Comparison of ENCODE assay signal across 10 cellular contexts in genomic region chr19:39246951-39247669, GRCh38. TPM values are rescaled to one million over a fixed set of nuclear protein-coding genes. Genes with fewer than 3 reads are reported as not detected.
DNase-seq lines count a peak whose midpoint lies in the region; ATAC-seq and TF ChIP-seq lines count a peak whose summit lies in the region.
"Had no signal": no experiment of that assay in that cellular context is flagged by ENCODE, and none has a peak within 500 bp of the region (broad histone marks: within the 10 kb centered on the region; RNA-seq: fewer than 3 reads in every experiment).

No MANE protein-coding gene starts in this region.

- H3K4me2 ChIP-seq in neural progenitor cell: peak overlapping the region; percentile 62

- no peak for TF ChIP-seq POLR2A in uterus (IDR thresholded peaks at IDR 0.05)

- intact Hi-C loops in uterus (cut with DNase I; ENCODE audit: low total_unique reads): no loop called here

- H3K9me3 Mint-ChIP-seq in neural progenitor cell: no peaks in the 10 kb centered on the region

- no peak overlapping the region for H3K27ac Mint-ChIP-seq in neural progenitor cell

- H3K27me3 Mint-ChIP-seq in neural progenitor cell (ENCODE audit: insufficient read depth, low read depth): peaks cover 31% of the 10 kb centered on the region

- DNase-seq in DMS153 (lab: John Stamatoyannopoulos, UW) (peak; percentile 3), NCI-H526 treated with DMSO at 0.1 percent for 48 hours (lab: John Stamatoyannopoulos, UW) (peak; percentile 4), neural progenitor cell (ENCODE audit: low spot score) (peak; percentile 59), NCI-H2107 treated with DMSO at 0.1 percent for 48 hours (lab: John Stamatoyannopoulos, UW; ENCODE audit: unreplicated experiment) (no peak), HEK293T (ENCODE audit: extremely low spot score) (no peak), uterus (no peak)
- no peak for DNase-seq in effector memory CD4-positive, alpha-beta T cell

- CTCF ChIA-PET in HEK293T (lab: Yijun Ruan, JAX): no interaction called here

- H4K20me1 ChIP-seq in neural progenitor cell (ENCODE audit: low read depth): no peaks in the 10 kb centered on the region

- H3K9me3 ChIP-seq in effector memory CD4-positive, alpha-beta T cell (ENCODE audit: control insufficient read depth, low read length): no peaks in the 10 kb centered on the region
- no peaks in the 10 kb centered on the region for H3K9me3 ChIP-seq in neural progenitor cell (ENCODE audit: low read depth)
- H3K9me3 ChIP-seq in uterus: no peaks in the 10 kb centered on the region
- H3K9me3 ChIP-seq: SJSA1 had no signal

- H3K36me3 Mint-ChIP-seq in neural progenitor cell: no peaks in the 10 kb centered on the region

- no peaks in the 10 kb centered on the region for H3F3A ChIP-seq in neural progenitor cell (ENCODE audit: low read depth)

- ATAC-seq in GM21390 (IDR thresholded peaks at IDR 0.05; ENCODE audit: unreplicated experiment): no peak

- H2AFZ ChIP-seq in neural progenitor cell (replicated peaks): peak overlapping the region; percentile 89

- H3K4me1 ChIP-seq in effector memory CD4-positive, alpha-beta T cell (ENCODE audit: control insufficient read depth, insufficient read depth, low read length, poor library complexity, severe bottlenecking): no peaks in the 10 kb centered on the region
- H3K4me1 ChIP-seq in neural progenitor cell (no peaks in the 10 kb centered on the region), uterus (no peaks in the 10 kb centered on the region)
- H3K4me1 ChIP-seq: SJSA1 had no signal

- H3K27me3 ChIP-seq in effector memory CD4-positive, alpha-beta T cell (replicated peaks; ENCODE audit: control insufficient read depth, insufficient read depth, low read length, poor library complexity, severe bottlenecking): peaks cover 7% of the 10 kb centered on the region
- H3K27me3 ChIP-seq in neural progenitor cell (peaks cover 71% of the 10 kb centered on the region), uterus (no peaks in the 10 kb centered on the region)

- TF ChIP-seq CTCF in neural progenitor cell (IDR thresholded peaks at IDR 0.05) (no peak), uterus (IDR thresholded peaks at IDR 0.05) (no peak)

- H3K4me3 ChIP-seq in effector memory CD4-positive, alpha-beta T cell (ENCODE audit: insufficient read depth, low read depth, low read length, poor library complexity, severe bottlenecking): peak overlapping the region; percentile 22
- H3K4me3 ChIP-seq in neural progenitor cell (peak overlapping the region; percentile 27), uterus (no peak overlapping the region)
- H3K4me3 ChIP-seq: SJSA1 had no signal

- peak overlapping the region; percentile 75 for H3K4me3 Mint-ChIP-seq in neural progenitor cell

- H3K27ac ChIP-seq in effector memory CD4-positive, alpha-beta T cell (ENCODE audit: insufficient read depth, low read length, poor library complexity, severe bottlenecking): no peak overlapping the region
- H3K27ac ChIP-seq in neural progenitor cell (no peak overlapping the region), uterus (no peak overlapping the region)
- H3K27ac ChIP-seq: SJSA1 had no signal

- no peaks in the 10 kb centered on the region for H3K79me2 ChIP-seq in neural progenitor cell (ENCODE audit: low read depth)

- peaks cover 7% of the 10 kb centered on the region for H3K4me1 Mint-ChIP-seq in neural progenitor cell

- POLR2A ChIA-PET in HEK293T (lab: Yijun Ruan, JAX): no interaction called here

- no peaks in the 10 kb centered on the region for H3K36me3 ChIP-seq in effector memory CD4-positive, alpha-beta T cell (ENCODE audit: control insufficient read depth, insufficient read depth, low read length)
- H3K36me3 ChIP-seq in neural progenitor cell (no peaks in the 10 kb centered on the region), uterus (no peaks in the 10 kb centered on the region)
- H3K36me3 ChIP-seq: SJSA1 had no signal

- H3K9ac ChIP-seq in neural progenitor cell: no peak overlapping the region

TF ChIP-seq in HEK293T, 16 proteins besides CTCF, POLR2A, EP300 and RAD21:
- TF ChIP-seq BHLHE40 (IDR thresholded peaks at IDR 0.05; ENCODE audit: borderline replicate concordance) (no peak), CTBP1 (IDR thresholded peaks at IDR 0.05; ENCODE audit: borderline replicate concordance) (no peak), SUZ12 (IDR thresholded peaks at IDR 0.05) (no peak), HDGF (IDR thresholded peaks at IDR 0.05; ENCODE audit: borderline replicate concordance) (no peak), PKNOX1 (IDR thresholded peaks at IDR 0.05) (no peak), L3MBTL2 (conservative IDR thresholded peaks at IDR 0.05) (no peak), LEF1 (IDR thresholded peaks at IDR 0.05; ENCODE audit: borderline replicate concordance) (no peak), ZNF384 (IDR thresholded peaks at IDR 0.05) (no peak), FOXK2 (IDR thresholded peaks at IDR 0.05) (no peak), FOXA1 (IDR thresholded peaks at IDR 0.05) (no peak), FOXM1 (IDR thresholded peaks at IDR 0.05; ENCODE audit: borderline replicate concordance) (no peak), NFRKB (IDR thresholded peaks at IDR 0.05) (no peak), ELF4 (IDR thresholded peaks at IDR 0.05) (no peak), SP1 (IDR thresholded peaks at IDR 0.05) (no peak), TARDBP (IDR thresholded peaks at IDR 0.05) (no peak), ARNT (IDR thresholded peaks at IDR 0.05) (no peak)

RNA-seq across cellular contexts. Expression of gene IFNL4, which starts 1.5 kb away (rescaled TPM):
- total RNA-seq in neural progenitor cell (ENCODE audit: low replicate concordance) (not detected in 2 replicates), uterus (under 1 TPM in 1 of 4 donors, not detected in 3; 0.90 TPM)
- total RNA-seq: dermis microvascular lymphatic vessel endothelial cell, SJSA1 had no signal

RNA-seq across cellular contexts. Expression of gene IFNL3, which starts 2.3 kb away (rescaled TPM):
- not detected in 2 replicates for total RNA-seq in neural progenitor cell (ENCODE audit: low replicate concordance)
- total RNA-seq in uterus: not detected
- total RNA-seq: dermis microvascular lymphatic vessel endothelial cell, SJSA1 had no signal

RNA-seq across cellular contexts. Expression of gene IFNL2, which starts 21.1 kb away (rescaled TPM):
- total RNA-seq in neural progenitor cell (ENCODE audit: low replicate concordance): not detected in 2 replicates
- total RNA-seq in uterus: not detected
- total RNA-seq: dermis microvascular lymphatic vessel endothelial cell, SJSA1 had no signal

RNA-seq across cellular contexts. Expression of gene SYCN, which starts 43.0 kb away (rescaled TPM):
- total RNA-seq in neural progenitor cell (ENCODE audit: low replicate concordance): not detected in 2 replicates
- total RNA-seq in uterus: not detected
- total RNA-seq: dermis microvascular lymphatic vessel endothelial cell, SJSA1 had no signal

RNA-seq across cellular contexts. Expression of gene IFNL1, which starts 49.1 kb away (rescaled TPM):
- total RNA-seq in neural progenitor cell (ENCODE audit: low replicate concordance): not detected in 2 replicates
- not detected for total RNA-seq in uterus
- total RNA-seq: dermis microvascular lymphatic vessel endothelial cell, SJSA1 had no signal

Comparison
In these comparisons a context has a peak if more than half of its experiments do, and no peak if none do; other contexts are left out.
1. DNase-seq: peak in DMS153 (single experiment), NCI-H526 treated with DMSO at 0.1 percent for 48 hours (single experiment) and neural progenitor cell (single experiment); none in effector memory CD4-positive, alpha-beta T cell (0 of 3), NCI-H2107 treated with DMSO at 0.1 percent for 48 hours (single experiment), HEK293T (single experiment) and uterus (0 of 2).
2. H3K4me3 ChIP-seq: peak in effector memory CD4-positive, alpha-beta T cell (single experiment) and neural progenitor cell (single experiment); none in uterus (0 of 2).